8 cellular contexts compared by ENCODE assay signal in genomic region chr7:87059525-87060287, GRCh38. TPM values are rescaled to one million over a fixed set of nuclear protein-coding genes. Genes with fewer than 3 reads are reported as not detected.
DNase-seq lines count a peak whose midpoint lies in the region; ATAC-seq and TF ChIP-seq lines count a peak whose summit lies in the region.

ELAPOR2 (minus strand) TSS chr7:87059654; CDS start chr7:87059513, 141 bp downstream.

- ATAC-seq in GM18861 (IDR thresholded peaks at IDR 0.05; ENCODE audit: unreplicated experiment) = peak; percentile 95
- peak; percentile 97 for ATAC-seq in HG03066 (IDR thresholded peaks at IDR 0.05; ENCODE audit: low read depth, unreplicated experiment)

- no peaks in the 10 kb centered on the region for H3K79me2 ChIP-seq in ACC112 (ENCODE audit: control insufficient read depth, insufficient read depth, low read length, unreplicated experiment)

- peak; percentile 96 for DNase-seq in NCI-H2171 treated with DMSO at 0.1 percent for 48 hours (lab: John Stamatoyannopoulos, UW)
- DNase-seq in activated CD4-positive, CD25-positive, alpha-beta regulatory T cell treated with anti-CD3 and anti-CD28 coated beads, Interleukin-2, amount 50 U/mL, for 72 hours = peak; percentile 73
- peak; percentile 70 for DNase-seq in chondrocyte (ENCODE audit: low spot score)
- peak; percentile 32 for DNase-seq in kidney glomerular epithelial cell (lab: John Stamatoyannopoulos, UW)
- DNase-seq in stimulated activated CD4-positive, alpha-beta T cell treated with anti-CD3 and anti-CD28 coated beads, Interleukin-1b, Interleukin-23, amount 100 ng/mL, for 24 hours (ENCODE audit: low read depth in 4 of 4, low spot score in 1 of 4) = peak; percentile 28 to 73 (median 56)

- TF ChIP-seq CTCF in chondrocyte (IDR thresholded peaks at IDR 0.05) = peak; percentile 65

- H3K4me1 ChIP-seq in ACC112 (ENCODE audit: control insufficient read depth, insufficient read depth, low read length, unreplicated experiment) = no peaks in the 10 kb centered on the region

- peak within 1 kb of the TSS; percentile 14 for H2AFZ ChIP-seq in ACC112 (ENCODE audit: low read length, unreplicated experiment)

- peak within 1 kb of the TSS; percentile 76 for H3K4me3 Mint-ChIP-seq in chondrocyte (ENCODE audit: unreplicated experiment)

- no peak within 1 kb of the TSS for H3K27ac ChIP-seq in ACC112 (ENCODE audit: low read depth, low read length)

- H3K27me3 Mint-ChIP-seq in chondrocyte (ENCODE audit: low read depth) = no peaks in the 10 kb centered on the region

- peaks cover 27% of the 10 kb centered on the region for H3K27me3 ChIP-seq in ACC112 (ENCODE audit: insufficient read depth, low read length)

- no peaks in the 10 kb centered on the region for H3K36me3 ChIP-seq in ACC112 (ENCODE audit: insufficient read depth, low read length)

- H3K36me3 Mint-ChIP-seq in chondrocyte (ENCODE audit: low read depth) = no peaks in the 10 kb centered on the region

- H3K27ac Mint-ChIP-seq in chondrocyte (ENCODE audit: unreplicated experiment) = no peak within 1 kb of the TSS

- no peaks in the 10 kb centered on the region for H3K9me3 Mint-ChIP-seq in chondrocyte (ENCODE audit: low read depth)

- peaks cover 11% of the 10 kb centered on the region for H3K4me1 Mint-ChIP-seq in chondrocyte (ENCODE audit: low read depth)

- peak within 1 kb of the TSS; percentile 70 for H3K4me3 ChIP-seq in ACC112 (ENCODE audit: low read depth, low read length)

RNA-seq across cellular contexts. Expression of gene ELAPOR2, which starts in this region (rescaled TPM):
- 15.8 to 22.9 TPM (median 16.9 TPM) in 3 replicates for total RNA-seq in chondrocyte

Comparison
In these comparisons a context has a peak if more than half of its experiments do, and no peak if none do; other contexts are left out.
1. DNase-seq: peak in every context shown above with its lines; median percentile 96 in NCI-H2171 treated with DMSO at 0.1 percent for 48 hours; 73 in activated CD4-positive, CD25-positive, alpha-beta regulatory T cell treated with anti-CD3 and anti-CD28 coated beads, Interleukin-2, amount 50 U/mL, for 72 hours; 70 in chondrocyte; 56 in stimulated activated CD4-positive, alpha-beta T cell treated with anti-CD3 and anti-CD28 coated beads, Interleukin-1b, Interleukin-23, amount 100 ng/mL, for 24 hours; 32 in kidney glomerular epithelial cell.